Comparison of ENCODE assay signal across 7 cellular contexts in genomic region chr2:175004980-175005832, GRCh38. TPM values are rescaled to one million over a fixed set of nuclear protein-coding genes. Genes with fewer than 3 reads are reported as not detected.
DNase-seq lines count a peak whose midpoint lies in the region; ATAC-seq and TF ChIP-seq lines count a peak whose summit lies in the region.

TSS of gene CHN1 (minus strand) at chr2:175005381. CDS start at chr2:175004912, 469 bp downstream.

- DNase-seq in GM13977 (ENCODE audit: low spot score): peak; percentile 77
- peak; percentile 95 for DNase-seq in NCI-H2171 (lab: John Stamatoyannopoulos, UW)
- DNase-seq in activated CD4-positive, alpha-beta T cell treated with anti-CD3 and anti-CD28 coated beads, Interleukin-2, amount 50 U/mL, for 1 hour: peak; percentile 69
- peak; percentile 70 to 92 (median 86) for DNase-seq in dorsolateral prefrontal cortex
- peak in 1 of 2 donors; percentile 89 for DNase-seq in lower leg skin (ENCODE audit: low spot score in 2 of 2)
- DNase-seq in stimulated activated CD4-positive, alpha-beta T cell treated with anti-CD3 and anti-CD28 coated beads, Interleukin-4, amount 100 ng/mL, for 24 hours: peak; percentile 64

- TF ChIP-seq CTCF in GM13977 (IDR thresholded peaks at IDR 0.05; ENCODE audit: extremely low read depth, insufficient read depth, missing control alignments) (no peak), dorsolateral prefrontal cortex (IDR thresholded peaks at IDR 0.05 in 54 of 56, conservative IDR thresholded peaks at IDR 0.05 in 2 of 56; ENCODE audit: low read depth in 1 of 56, partially characterized antibody in 56 of 56) (peak in 52 of 56 donors; percentile 2 to 73 (median 47)), lower leg skin (IDR thresholded peaks at IDR 0.05) (no peak)

- no peaks in the 10 kb centered on the region for H3K27me3 ChIP-seq in dorsolateral prefrontal cortex

- H3K4me3 ChIP-seq in dorsolateral prefrontal cortex (peak within 1 kb of the TSS; percentile 53 to 97 (median 84)), lower leg skin (ENCODE audit: low read depth, poor library complexity, severe bottlenecking) (peak within 1 kb of the TSS; percentile 47)

- TF ChIP-seq POLR2A in lower leg skin (IDR thresholded peaks at IDR 0.05): no peak

- peak within 1 kb of the TSS in 55 of 59 donors; percentile 29 to 92 (median 83) for H3K27ac ChIP-seq in dorsolateral prefrontal cortex

- ATAC-seq in HG02870 (IDR thresholded peaks at IDR 0.05; ENCODE audit: unreplicated experiment): peak; percentile 71

- in situ Hi-C loops in GM13977 (cut with MboI; ENCODE audit: low pct_unique_long_range_greater_than_20kb, low sequenced_read_pairs, unreplicated experiment): no loop called here

- intact Hi-C loops in dorsolateral prefrontal cortex (cut with DNase I) (loop anchor here (10.0 kb wide), 3 partner anchors 100 to 1000 kb away; partner anchors contain the start of genes ATF2 (in 2 of the 2) and LNPK (in 1 of the 2)), lower leg skin (cut with DNase I; ENCODE audit: low total_unique reads) (no loop called here)

- WGBS in lower leg skin, 2 donors: 0 to 1% methylated on average over 26 to 54 of the region's 92 CpGs

RNA-seq across cellular contexts. Expression of gene CHN1, which starts in this region (rescaled TPM):
- total RNA-seq in dorsolateral prefrontal cortex (1,000 to 10,000 TPM in 66 of 120 experiments, 100 to 1,000 TPM in 54; 295 to 1,415 (median 1,032) TPM), lower leg skin (1 to 10 TPM; 2.7 to 6.1 (median 3.4) TPM)

Comparison
In these comparisons a context has a peak if more than half of its experiments do, and no peak if none do; other contexts are left out.
1. RNA of gene CHN1 (total RNA-seq): 295 to 1,415 TPM in dorsolateral prefrontal cortex; 2.7 to 6.1 TPM in lower leg skin; every median in the first group is over 10 times any median in the second.
2. CTCF ChIP-seq: peak in dorsolateral prefrontal cortex (52 of 56); none in GM13977 (single experiment) and lower leg skin (0 of 3).